Comparison of ENCODE assay signal across 2 cellular contexts in genomic region chr16:88966986-88967799, GRCh38.
TF ChIP-seq lines count a peak whose summit lies in the region.

No MANE protein-coding gene starts in this region.

TF ChIP-seq in H1, 55 proteins besides CTCF, POLR2A, EP300 and RAD21:
- TF ChIP-seq CHD2 (IDR thresholded peaks at IDR 0.05; ENCODE audit: low read length) (no peak), NANOG (IDR thresholded peaks at IDR 0.05; ENCODE audit: insufficient read depth, low read depth, low read length, poor library complexity, severe bottlenecking) (no peak), RBBP5 (IDR thresholded peaks at IDR 0.05; ENCODE audit: borderline replicate concordance, low read depth, low read length) (no peak), TCF12 (IDR thresholded peaks at IDR 0.05; ENCODE audit: low read depth, low read length) (no peak), BACH1 (IDR thresholded peaks at IDR 0.05; ENCODE audit: low read length) (no peak)

TF ChIP-seq in GM12891, 5 proteins besides CTCF, POLR2A, EP300 and RAD21:
- TF ChIP-seq POU2F2 (IDR thresholded peaks at IDR 0.05; ENCODE audit: low read depth, low read length) (no peak), SPI1 (IDR thresholded peaks at IDR 0.05; ENCODE audit: low read depth, low read length) (no peak), POLR2AphosphoS5 (IDR thresholded peaks at IDR 0.05; ENCODE audit: low read depth, low read length) (no peak), TAF1 (IDR thresholded peaks at IDR 0.05; ENCODE audit: low read depth, low read length) (no peak), PAX5 (IDR thresholded peaks at IDR 0.05; ENCODE audit: insufficient read depth, low read length, severe bottlenecking) (no peak)
